In the genomic region with DNA sequence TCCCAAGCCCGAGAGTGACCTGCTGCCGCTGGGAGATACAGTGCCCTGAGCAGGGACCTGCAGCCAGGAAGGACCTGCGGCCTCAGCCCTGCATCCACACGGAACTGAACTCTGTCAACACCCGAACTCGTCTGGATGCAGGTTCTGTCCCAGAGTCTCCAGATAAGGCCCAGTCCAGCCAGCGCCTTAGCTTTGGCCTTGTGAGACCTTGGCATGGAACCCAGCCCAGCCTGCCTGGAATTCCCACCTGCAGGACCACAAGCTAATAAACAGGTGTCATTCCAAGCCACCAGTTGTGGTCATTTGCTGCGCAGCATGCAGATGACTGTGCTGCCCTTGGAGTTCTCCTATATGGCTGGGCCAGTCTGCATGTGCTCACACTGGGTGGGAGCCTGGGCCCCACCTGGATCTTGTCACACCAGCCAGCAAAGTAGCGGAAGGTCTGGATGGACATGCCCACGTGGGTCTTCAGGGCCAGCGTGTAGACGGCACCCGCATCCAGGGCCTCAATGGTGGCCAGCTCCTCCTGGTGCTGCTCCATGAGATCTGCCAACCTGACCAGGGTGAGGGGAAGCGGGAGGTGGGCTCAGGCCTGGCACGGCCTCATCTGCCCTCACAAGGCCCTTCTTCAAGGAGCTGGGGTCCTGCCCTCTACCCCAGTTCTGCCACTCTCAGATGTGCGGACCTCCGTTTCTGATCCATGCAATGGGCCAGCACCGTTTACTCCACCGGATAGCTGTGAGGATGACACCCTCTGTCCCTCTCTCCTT, we compare ENCODE assay signal across 1 cellular context.
TF ChIP-seq lines count a peak whose summit lies in the region.

No MANE protein-coding gene starts in this region.

TF ChIP-seq in SK-N-SH treated with all-trans-retinoic acid at 6 μM for 48 hours, 23 proteins besides CTCF, POLR2A, EP300 and RAD21 (continued from another document):
- TF ChIP-seq, protein P1, sequence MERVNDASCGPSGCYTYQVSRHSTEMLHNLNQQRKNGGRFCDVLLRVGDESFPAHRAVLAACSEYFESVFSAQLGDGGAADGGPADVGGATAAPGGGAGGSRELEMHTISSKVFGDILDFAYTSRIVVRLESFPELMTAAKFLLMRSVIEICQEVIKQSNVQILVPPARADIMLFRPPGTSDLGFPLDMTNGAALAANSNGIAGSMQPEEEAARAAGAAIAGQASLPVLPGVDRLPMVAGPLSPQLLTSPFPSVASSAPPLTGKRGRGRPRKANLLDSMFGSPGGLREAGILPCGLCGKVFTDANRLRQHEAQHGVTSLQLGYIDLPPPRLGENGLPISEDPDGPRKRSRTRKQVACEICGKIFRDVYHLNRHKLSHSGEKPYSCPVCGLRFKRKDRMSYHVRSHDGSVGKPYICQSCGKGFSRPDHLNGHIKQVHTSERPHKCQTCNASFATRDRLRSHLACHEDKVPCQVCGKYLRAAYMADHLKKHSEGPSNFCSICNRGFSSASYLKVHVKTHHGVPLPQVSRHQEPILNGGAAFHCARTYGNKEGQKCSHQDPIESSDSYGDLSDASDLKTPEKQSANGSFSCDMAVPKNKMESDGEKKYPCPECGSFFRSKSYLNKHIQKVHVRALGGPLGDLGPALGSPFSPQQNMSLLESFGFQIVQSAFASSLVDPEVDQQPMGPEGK (CRISPR knock-in tag; IDR thresholded peaks at IDR 0.05; ENCODE audit: borderline replicate concordance) = no peak
- TF ChIP-seq ZFP3 (CRISPR knock-in tag; IDR thresholded peaks at IDR 0.05) (no peak), PPARA (CRISPR knock-in tag; IDR thresholded peaks at IDR 0.05; ENCODE audit: borderline replicate concordance) (no peak), GLIS3 (CRISPR knock-in tag; IDR thresholded peaks at IDR 0.05) (no peak), BACH2 (CRISPR knock-in tag; IDR thresholded peaks at IDR 0.05; ENCODE audit: borderline replicate concordance) (no peak), ZNF8 (CRISPR knock-in tag; IDR thresholded peaks at IDR 0.05) (no peak), CSDC2 (CRISPR knock-in tag; IDR thresholded peaks at IDR 0.05) (no peak), SNAI2 (CRISPR knock-in tag; IDR thresholded peaks at IDR 0.05) (no peak), ZFP30 (CRISPR knock-in tag; IDR thresholded peaks at IDR 0.05) (no peak)
